In the genomic region with DNA sequence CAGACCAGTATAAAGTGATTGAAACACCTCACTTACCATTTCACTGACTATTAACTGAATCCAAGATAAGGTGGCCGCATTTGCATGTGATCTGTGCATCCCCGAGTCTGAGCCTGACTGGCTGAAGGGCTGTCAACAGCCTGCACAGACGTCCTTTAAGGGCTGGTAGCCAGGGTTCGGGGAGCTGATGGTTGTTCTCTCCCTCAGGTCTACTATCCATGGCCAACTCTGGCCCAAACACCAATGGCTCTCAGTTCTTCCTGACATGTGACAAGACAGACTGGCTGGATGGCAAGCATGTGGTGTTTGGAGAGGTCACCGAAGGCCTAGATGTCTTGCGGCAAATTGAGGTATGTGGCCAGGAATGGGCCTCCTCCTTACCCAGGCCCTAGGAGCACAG, we compare ENCODE assay signal across 28 cellular contexts. TPM values are rescaled to one million over a fixed set of nuclear protein-coding genes. Genes with fewer than 3 reads are reported as not detected.
DNase-seq lines count a peak whose midpoint lies in the region; ATAC-seq and TF ChIP-seq lines count a peak whose summit lies in the region.
"Had no signal": no experiment of that assay in that cellular context is flagged by ENCODE, and none has a peak within 500 bp of the region (broad histone marks: within the 10 kb centered on the region; RNA-seq: fewer than 3 reads in every experiment).

No MANE protein-coding gene starts in this region.

- peak; percentile 46 for DNase-seq in activated CD8-positive, alpha-beta memory T cell treated with anti-CD3 and anti-CD28 coated beads for 24 hours
- DNase-seq in activated CD8-positive, alpha-beta memory T cell treated with anti-CD3 and anti-CD28 coated beads, Interleukin-2, amount 50 U/mL, for 4 hours: no peak
- DNase-seq in coronary artery (ENCODE audit: low spot score) (peak; percentile 59), neuronal stem cell (ENCODE audit: low spot score) (no peak), ureter (ENCODE audit: low spot score) (peak; percentile 25), body of pancreas (no peak), RWPE1 (ENCODE audit: low spot score) (no peak), thyroid gland (no peak)
- DNase-seq: Calu3; DMS153; DND-41; HFFc6; Kasumi-1; NCI-H1092 treated with DMSO at 0.1 percent for 48 hours; NCI-H146; NCI-H2029; NCI-H446; NCI-H524 treated with DMSO at 0.1 percent for 48 hours; NCI-H82; NK-92 treated with Interleukin-12 subunit alpha and Interleukin-12 subunit beta, amount 100 ng/mL, for 24 hours; PC-9; Right ventricle myocardium superior had no signal

- no peak overlapping the region for H2BK15ac ChIP-seq in neuronal stem cell (ENCODE audit: low read length)

- POLR2A ChIA-PET in RWPE1 (lab: Yijun Ruan, JAX; ENCODE audit: low non-redundant PET): no interaction called here

- no peak overlapping the region for H2BK5ac ChIP-seq in neuronal stem cell (ENCODE audit: low read length)

- no peak overlapping the region for H3K18ac ChIP-seq in neuronal stem cell (ENCODE audit: low read length)

- H3K27ac ChIP-seq in coronary artery (no peak overlapping the region), neuronal stem cell (replicated peaks; ENCODE audit: low read length) (no peak overlapping the region), body of pancreas (no peak overlapping the region), RWPE1 (no peak overlapping the region), thyroid gland (peak overlapping the region in 1 of 3 donors; percentile 88)
- H3K27ac ChIP-seq: 22Rv1, PC-9, SJSA1 had no signal

- no peaks in the 10 kb centered on the region for H3K27me3 ChIP-seq in neuronal stem cell (ENCODE audit: control insufficient read depth in 3 of 3, insufficient read depth in 3 of 3, low read depth in 1 of 3, low read length in 3 of 3)
- no peaks in the 10 kb centered on the region for H3K27me3 ChIP-seq in body of pancreas
- H3K27me3 ChIP-seq in thyroid gland: no peaks in the 10 kb centered on the region
- H3K27me3 ChIP-seq: SJSA1 had no signal

- no peak overlapping the region for H3K14ac ChIP-seq in neuronal stem cell (ENCODE audit: low read length)

- no CpG with 5 or more reads among the region's 6 CpGs for WGBS in neuronal stem cell (ENCODE audit: extremely low coverage in 2 of 2, insufficient read length in 2 of 2, insufficient replicate concordance in 1 of 2), 2 donors
- WGBS in body of pancreas, 2 donors: 86 to 90% methylated on average over 4 to 6 of the region's 6 CpGs
- 93 to 97% methylated on average over 5 to 6 of the region's 6 CpGs for WGBS in thyroid gland, 2 donors

- H3K9ac ChIP-seq in neuronal stem cell (ENCODE audit: low read depth, low read length, poor library complexity): peak overlapping the region; percentile 46

- no peak for TF ChIP-seq CTCF in coronary artery (IDR thresholded peaks at IDR 0.05)
- TF ChIP-seq CTCF in body of pancreas (IDR thresholded peaks at IDR 0.05): no peak
- TF ChIP-seq CTCF in RWPE1 (conservative IDR thresholded peaks at IDR 0.05; ENCODE audit: low read depth): no peak
- TF ChIP-seq CTCF in thyroid gland (IDR thresholded peaks at IDR 0.05): no peak

- no peak overlapping the region for H4K8ac ChIP-seq in neuronal stem cell (ENCODE audit: low read depth, low read length)

- H2BK12ac ChIP-seq in neuronal stem cell (ENCODE audit: low read length): no peak overlapping the region

- no peak overlapping the region for H3K23ac ChIP-seq in neuronal stem cell (ENCODE audit: low read depth, low read length, poor library complexity)

- H3K4me3 ChIP-seq in coronary artery: no peak overlapping the region
- no peak overlapping the region for H3K4me3 ChIP-seq in neuronal stem cell (ENCODE audit: low read length in 2 of 2)
- H3K4me3 ChIP-seq in body of pancreas: no peak overlapping the region
- H3K4me3 ChIP-seq in thyroid gland (replicated peaks in 1 of 3): no peak overlapping the region
- H3K4me3 ChIP-seq: GM23338, HAP-1, K562, PC-9, SJSA1 had no signal

- H2AK5ac ChIP-seq in neuronal stem cell (ENCODE audit: low read depth, low read length): no peak overlapping the region

- CTCF ChIA-PET in RWPE1 (lab: Yijun Ruan, JAX): interaction anchor here (1.5 kb wide), 1 partner anchor 99 kb away, joined by 7 read pairs; no protein-coding TSS in a partner anchor

- H2BK120ac ChIP-seq in neuronal stem cell (ENCODE audit: low read depth, low read length): no peak overlapping the region

- H4K91ac ChIP-seq in neuronal stem cell (ENCODE audit: low read depth, low read length, poor library complexity): no peak overlapping the region

- H3K9me3 ChIP-seq in neuronal stem cell (replicated peaks in 1 of 2; ENCODE audit: control insufficient read depth in 2 of 2, insufficient read depth in 1 of 2, low read depth in 1 of 2, low read length in 2 of 2): no peaks in the 10 kb centered on the region
- no peaks in the 10 kb centered on the region for H3K9me3 ChIP-seq in body of pancreas
- no peaks in the 10 kb centered on the region for H3K9me3 ChIP-seq in thyroid gland
- H3K9me3 ChIP-seq: HAP-1, SJSA1 had no signal

- H3K36me3 ChIP-seq in neuronal stem cell (replicated peaks in 1 of 2; ENCODE audit: control insufficient read depth in 2 of 2, insufficient read depth in 2 of 2, low read length in 2 of 2) (peaks cover 59 to 98% of the 10 kb centered on the region in 2 donors), body of pancreas (replicated peaks in 1 of 2; ENCODE audit: insufficient read depth in 1 of 2, low read depth in 2 of 2) (peaks cover 14 to 49% of the 10 kb centered on the region in 2 donors), thyroid gland (peaks cover 64% of the 10 kb centered on the region in 2 donors)

- no peaks in the 10 kb centered on the region for H3K79me1 ChIP-seq in neuronal stem cell (ENCODE audit: low read depth, low read length)

- no peaks in the 10 kb centered on the region for H3K4me1 ChIP-seq in neuronal stem cell (ENCODE audit: control insufficient read depth in 2 of 2, insufficient read depth in 1 of 2, low read depth in 1 of 2, low read length in 2 of 2)
- H3K4me1 ChIP-seq in body of pancreas: no peaks in the 10 kb centered on the region
- peaks cover 14 to 24% of the 10 kb centered on the region in 2 donors for H3K4me1 ChIP-seq in thyroid gland
- H3K4me1 ChIP-seq: HAP-1, SJSA1 had no signal

- intact Hi-C loops in body of pancreas (cut with DNase I): no loop called here
- intact Hi-C loops in thyroid gland (cut with DNase I): no loop called here

- H2AFZ ChIP-seq in neuronal stem cell (ENCODE audit: low read length): no peak overlapping the region
- H2AFZ ChIP-seq: GM23338, PC-9 had no signal

- TF ChIP-seq POLR2A in body of pancreas (IDR thresholded peaks at IDR 0.05) (no peak), thyroid gland (IDR thresholded peaks at IDR 0.05) (no peak)

- no peak for ATAC-seq in body of pancreas
- ATAC-seq: GM23338, K562 had no signal

- no peak overlapping the region for H3K4me2 ChIP-seq in neuronal stem cell (ENCODE audit: insufficient read depth, low read length, poor library complexity, severe bottlenecking)
- H3K4me2 ChIP-seq: GM23338, PC-9 had no signal

- H3K4ac ChIP-seq in neuronal stem cell (ENCODE audit: low read length): no peak overlapping the region

RNA-seq across cellular contexts. Expression of a gene that starts 14.0 kb away (rescaled TPM):
- 49.7 TPM for polyA plus RNA-seq in neuronal stem cell (2013, experiment 1 of 2)
- polyA plus RNA-seq in neuronal stem cell (2013, experiment 2 of 2): 46.8 TPM
- total RNA-seq in ureter: 62.4 TPM
- 10 to 100 TPM; 25.9 to 33.6 TPM for total RNA-seq in body of pancreas
- 10 to 100 TPM; 47.1 to 52.7 (median 50.9) TPM for total RNA-seq in thyroid gland

RNA-seq across cellular contexts. Expression of a gene that starts 18.4 kb away (rescaled TPM):
- 0.82 TPM for polyA plus RNA-seq in neuronal stem cell (2013, experiment 1 of 2)
- polyA plus RNA-seq in neuronal stem cell (2013, experiment 2 of 2): 0.82 TPM
- 1.1 TPM for total RNA-seq in ureter
- 1 to 10 TPM; 2.6 to 4.6 TPM for total RNA-seq in body of pancreas
- total RNA-seq in thyroid gland: 1 to 10 TPM; 2.6 to 8.2 (median 3.5) TPM
- total RNA-seq: HT1080 had no signal

RNA-seq across cellular contexts. Expression of a gene that starts 36.0 kb away (rescaled TPM):
- 0.82 TPM for polyA plus RNA-seq in neuronal stem cell (2013, experiment 1 of 2)
- polyA plus RNA-seq in neuronal stem cell (2013, experiment 2 of 2): 0.89 TPM
- total RNA-seq in ureter (3.7 TPM), body of pancreas (1 to 10 TPM; 2.3 to 5.4 TPM), thyroid gland (10 to 100 TPM in 1 of 4 donors, 1 to 10 TPM in 3; 6.6 to 15.4 (median 8.1) TPM)
- total RNA-seq: HFFc6, HT1080 had no signal

Comparison
In these comparisons a context has a peak if more than half of its experiments do, and no peak if none do; other contexts are left out.
1. DNase-seq: peak in activated CD8-positive, alpha-beta memory T cell treated with anti-CD3 and anti-CD28 coated beads for 24 hours (single experiment), coronary artery (single experiment) and ureter (single experiment); none in activated CD8-positive, alpha-beta memory T cell treated with anti-CD3 and anti-CD28 coated beads, Interleukin-2, amount 50 U/mL, for 4 hours (single experiment), neuronal stem cell (single experiment), body of pancreas (0 of 4), RWPE1 (single experiment) and thyroid gland (0 of 2).